8 cellular contexts compared by ENCODE assay signal in genomic region chr2:219160186-219161017, GRCh38. TPM values are rescaled to one million over a fixed set of nuclear protein-coding genes. Genes with fewer than 3 reads are reported as not detected.
DNase-seq lines count a peak whose midpoint lies in the region; ATAC-seq and TF ChIP-seq lines count a peak whose summit lies in the region.

NHEJ1 (minus strand) TSS chr2:219160815; CDS start chr2:219158362, 2,453 bp downstream.

- POLR2A ChIA-PET in activated CD4-positive, alpha-beta memory T cell treated with anti-CD3 and anti-CD28 coated beads for 36 hours (lab: Charles Lee): interaction anchor here (1.0 to 2.0 kb wide), 4 partner anchors 16 to 135 kb away, joined by 3 to 5 read pairs (median 4); partner anchors contain the start of genes CNPPD1 and ZFAND2B

- H3K4me1 ChIP-seq in CD4-positive, CD25-positive, alpha-beta regulatory T cell (ENCODE audit: control insufficient read depth, insufficient read depth, low read length, poor library complexity, severe bottlenecking): peaks cover 13% of the 10 kb centered on the region
- H3K4me1 ChIP-seq in duodenal mucosa (ENCODE audit: control insufficient read depth in 1 of 2, insufficient read depth in 2 of 2, low read length in 2 of 2) (peaks cover 10 to 13% of the 10 kb centered on the region in 2 donors), lung (ENCODE audit: control insufficient read depth in 2 of 2, insufficient read depth in 2 of 2, low read length in 2 of 2) (no peaks in the 10 kb centered on the region)

- H3K36me3 ChIP-seq in CD4-positive, CD25-positive, alpha-beta regulatory T cell (ENCODE audit: control insufficient read depth, insufficient read depth, low read length): peaks cover 21% of the 10 kb centered on the region
- H3K36me3 ChIP-seq in duodenal mucosa (ENCODE audit: control insufficient read depth in 1 of 2, insufficient read depth in 2 of 2, low read length in 2 of 2): peaks cover 13 to 22% of the 10 kb centered on the region in 2 donors
- peaks cover 3 to 7% of the 10 kb centered on the region in 2 donors for H3K36me3 ChIP-seq in lung (ENCODE audit: control insufficient read depth in 2 of 2, insufficient read depth in 2 of 2, low read length in 2 of 2)

- H3K9ac ChIP-seq in duodenal mucosa (ENCODE audit: low read depth in 1 of 2, low read length in 2 of 2): peak within 1 kb of the TSS; percentile 52 to 77

- CTCF ChIA-PET in activated CD4-positive, alpha-beta memory T cell treated with anti-CD3 and anti-CD28 coated beads for 36 hours (lab: Charles Lee): interaction anchor here (1.1 to 5.4 kb wide), 20 partner anchors 11 to 284 kb away, joined by 3 to 136 read pairs (median 6); partner anchors contain the start of genes ANKZF1, ATG9A, CNPPD1 and TUBA4A

- H3K4me1 Mint-ChIP-seq in CD4-positive, CD25-positive, alpha-beta regulatory T cell: peaks cover 12 to 27% (median 19%) of the 10 kb centered on the region in 4 donors
- peaks cover 14% of the 10 kb centered on the region for H3K4me1 Mint-ChIP-seq in activated CD4-positive, alpha-beta memory T cell treated with anti-CD3 and anti-CD28 coated beads for 36 hours (ENCODE audit: low read depth)

- H3K27ac Mint-ChIP-seq in CD4-positive, CD25-positive, alpha-beta regulatory T cell: peak within 1 kb of the TSS; percentile 83 to 97 (median 93)
- peak within 1 kb of the TSS; percentile 92 for H3K27ac Mint-ChIP-seq in activated CD4-positive, alpha-beta memory T cell treated with anti-CD3 and anti-CD28 coated beads for 36 hours

- ATAC-seq in CD4-positive, CD25-positive, alpha-beta regulatory T cell (ENCODE audit: low read depth in 2 of 2): peak; percentile 91 to 96
- ATAC-seq in GM19372 (IDR thresholded peaks at IDR 0.05; ENCODE audit: low read depth, unreplicated experiment) (peak; percentile 84), HG03558 (IDR thresholded peaks at IDR 0.05; ENCODE audit: extremely low read depth, unreplicated experiment) (peak; percentile 67), lung (ENCODE audit: insufficient read depth, low FRiP score) (peak; percentile 97)

- H3K27me3 Mint-ChIP-seq in CD4-positive, CD25-positive, alpha-beta regulatory T cell: peaks cover 5% of the 10 kb centered on the region
- no peaks in the 10 kb centered on the region for H3K27me3 Mint-ChIP-seq in activated CD4-positive, alpha-beta memory T cell treated with anti-CD3 and anti-CD28 coated beads for 36 hours

- peak; percentile 87 to 94 (median 93) for DNase-seq in CD4-positive, CD25-positive, alpha-beta regulatory T cell
- DNase-seq in NCI-H82 (lab: John Stamatoyannopoulos, UW) (peak; percentile 96), lung (ENCODE audit: low spot score) (peak; percentile 97)
- peak; percentile 96 for DNase-seq in activated CD4-positive, alpha-beta memory T cell treated with anti-CD3 and anti-CD28 coated beads for 36 hours
- DNase-seq in stimulated activated CD4-positive, alpha-beta T cell treated with anti-CD3 and anti-CD28 coated beads, TNF-alpha, amount 100 ng/mL, for 4 hours (ENCODE audit: low read depth in 3 of 3): peak; percentile 90 to 96 (median 91)

- peak; percentile 92 for TF ChIP-seq CTCF in lung (IDR thresholded peaks at IDR 0.05; ENCODE audit: control extremely low read depth, extremely low read depth)

- no peaks in the 10 kb centered on the region for H3K9me3 Mint-ChIP-seq in CD4-positive, CD25-positive, alpha-beta regulatory T cell
- H3K9me3 Mint-ChIP-seq in activated CD4-positive, alpha-beta memory T cell treated with anti-CD3 and anti-CD28 coated beads for 36 hours: no peaks in the 10 kb centered on the region

- peak within 1 kb of the TSS; percentile 94 to 98 (median 94) for H3K4me3 Mint-ChIP-seq in CD4-positive, CD25-positive, alpha-beta regulatory T cell
- H3K4me3 Mint-ChIP-seq in activated CD4-positive, alpha-beta memory T cell treated with anti-CD3 and anti-CD28 coated beads for 36 hours: peak within 1 kb of the TSS; percentile 87

- peak within 1 kb of the TSS; percentile 56 for H3K4me3 ChIP-seq in CD4-positive, CD25-positive, alpha-beta regulatory T cell (ENCODE audit: low read depth, low read length)
- H3K4me3 ChIP-seq in duodenal mucosa (ENCODE audit: low read depth in 1 of 2, low read length in 2 of 2) (peak within 1 kb of the TSS; percentile 76 to 78), lung (peak within 1 kb of the TSS; percentile 76)

- no peaks in the 10 kb centered on the region for H3K27me3 ChIP-seq in CD4-positive, CD25-positive, alpha-beta regulatory T cell (ENCODE audit: control insufficient read depth, insufficient read depth, low read length)
- H3K27me3 ChIP-seq in duodenal mucosa (ENCODE audit: control insufficient read depth in 1 of 2, insufficient read depth in 2 of 2, low read length in 2 of 2) (no peaks in the 10 kb centered on the region), lung (ENCODE audit: control insufficient read depth, insufficient read depth) (no peaks in the 10 kb centered on the region)

- peaks cover 19% of the 10 kb centered on the region for H3K36me3 Mint-ChIP-seq in CD4-positive, CD25-positive, alpha-beta regulatory T cell
- peaks cover 6% of the 10 kb centered on the region for H3K36me3 Mint-ChIP-seq in activated CD4-positive, alpha-beta memory T cell treated with anti-CD3 and anti-CD28 coated beads for 36 hours

- no peaks in the 10 kb centered on the region for H3K9me3 ChIP-seq in CD4-positive, CD25-positive, alpha-beta regulatory T cell (ENCODE audit: control insufficient read depth in 2 of 2, low read length in 2 of 2)
- no peaks in the 10 kb centered on the region for H3K9me3 ChIP-seq in duodenal mucosa (ENCODE audit: control insufficient read depth in 1 of 2, low read length in 2 of 2)
- no peaks in the 10 kb centered on the region for H3K9me3 ChIP-seq in lung (ENCODE audit: control insufficient read depth in 2 of 2, insufficient read depth in 1 of 2, low read length in 1 of 2)

- 0% methylated on average over 63 to 70 of the region's 70 CpGs for WGBS in lung, 2 donors

- intact Hi-C loops in activated CD4-positive, alpha-beta memory T cell treated with anti-CD3 and anti-CD28 coated beads for 36 hours (cut with micrococcal nuclease): loop anchor here (1.0 kb wide), 9 partner anchors 17 to 228 kb away; partner anchors contain the start of genes DNAJB2, GLB1L, STK16 and TUBA4A

- H3K27ac ChIP-seq in CD4-positive, CD25-positive, alpha-beta regulatory T cell (ENCODE audit: insufficient read depth, low read length, poor library complexity, severe bottlenecking): peak within 1 kb of the TSS; percentile 83
- H3K27ac ChIP-seq in duodenal mucosa (ENCODE audit: low read depth, low read length) (peak within 1 kb of the TSS; percentile 82), lung (ENCODE audit: low read depth in 1 of 2, low read length in 1 of 2) (peak within 1 kb of the TSS; percentile 97 to 99)

RNA-seq across cellular contexts. Expression of gene NHEJ1, which starts in this region (rescaled TPM):
- 12.9 TPM for total RNA-seq in CD4-positive, CD25-positive, alpha-beta regulatory T cell
- polyA plus RNA-seq in CD4-positive, CD25-positive, alpha-beta regulatory T cell: 10 to 100 TPM; 24.6 to 29.1 (median 26.8) TPM
- total RNA-seq in activated CD4-positive, alpha-beta memory T cell treated with anti-CD3 and anti-CD28 coated beads for 36 hours: 10 to 100 TPM; 17.7 to 18.6 TPM
- total RNA-seq in lung: 10 to 100 TPM; 13.3 to 21.1 TPM
- polyA plus RNA-seq in lung: 10 to 100 TPM in 1 of 2 donors, 1 to 10 TPM in 1; 8.4 to 11.7 TPM

Comparison
In these comparisons a context has a peak if more than half of its experiments do, and no peak if none do; other contexts are left out.
1. Peak in every context shown above with its lines: DNase-seq, ATAC-seq, H3K4me3 ChIP-seq and H3K27ac ChIP-seq.